14 cellular contexts compared by ENCODE assay signal in the genomic region with DNA sequence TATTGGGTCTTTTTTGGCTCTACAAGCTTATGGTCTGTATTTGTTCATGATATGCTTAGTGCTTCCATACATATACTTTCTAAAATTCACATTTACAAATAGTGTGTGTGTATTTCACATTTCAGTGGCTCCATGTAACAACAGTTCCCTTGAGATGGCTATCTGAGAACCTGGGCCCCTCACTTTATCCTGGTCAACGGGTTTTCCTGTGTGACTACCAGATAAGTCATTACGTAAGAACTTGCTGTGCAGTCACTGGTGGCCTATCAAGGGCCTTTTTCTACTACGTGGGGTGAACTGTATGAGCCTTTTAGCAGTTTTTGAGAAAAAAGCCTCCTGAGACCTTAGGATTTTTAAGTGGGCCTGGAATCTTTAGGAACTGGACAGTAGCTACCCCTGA. TPM values are rescaled to one million over a fixed set of nuclear protein-coding genes. Genes with fewer than 3 reads are reported as not detected.
A peak's percentile ranks its signal among the peaks of the same experiment; 100 is the strongest.
DNase-seq lines count a peak whose midpoint lies in the region; ATAC-seq and TF ChIP-seq lines count a peak whose summit lies in the region.
"Had no signal": no experiment of that assay in that cellular context is flagged by ENCODE, and none has a peak within 500 bp of the region (broad histone marks: within the 10 kb centered on the region; RNA-seq: fewer than 3 reads in every experiment).

No MANE protein-coding gene starts in this region.

- H2BK12ac ChIP-seq in trophoblast cell (ENCODE audit: low read length) = no peak overlapping the region

- H3K14ac ChIP-seq in trophoblast cell (ENCODE audit: low read length) = no peak overlapping the region

- 85% methylated on average over 3 of the region's 3 CpGs for WGBS in mammary epithelial cell (ENCODE audit: low coverage, missing lambda C conversion rate)
- WGBS in trophoblast cell (ENCODE audit: extremely low coverage, insufficient coverage, insufficient read length) = no CpG with 5 or more reads among the region's 3 CpGs

- no peak overlapping the region for H4K12ac ChIP-seq in trophoblast cell (ENCODE audit: low read depth, low read length)

- TF ChIP-seq CTCF in mammary epithelial cell (conservative IDR thresholded peaks at IDR 0.05 in 1 of 2, IDR thresholded peaks at IDR 0.05 in 1 of 2; ENCODE audit: extremely low read depth in 1 of 2, insufficient read depth in 1 of 2, low read depth in 1 of 2, low read length in 2 of 2) = no peak

- no peak for ATAC-seq in HG03097 (IDR thresholded peaks at IDR 0.05; ENCODE audit: low FRiP score, unreplicated experiment)
- no peak for ATAC-seq in HG03342 (IDR thresholded peaks at IDR 0.05; ENCODE audit: unreplicated experiment)
- ATAC-seq: psoas muscle had no signal

- H2AFZ ChIP-seq in mammary epithelial cell (ENCODE audit: low read depth, low read length) = no peak overlapping the region
- H2AFZ ChIP-seq in trophoblast cell (ENCODE audit: insufficient read depth, low read length, poor library complexity) = no peak overlapping the region

- H4K8ac ChIP-seq in trophoblast cell (ENCODE audit: low read depth, low read length) = no peak overlapping the region

- dilution Hi-C loops in mammary epithelial cell (cut with HindIII; ENCODE audit: low sequenced_read_pairs) = no loop called here

- H3K4me3 ChIP-seq in GM08714 (ENCODE audit: low read length) = peak overlapping the region; percentile 45; the same call in 1 of the 2 replicates
- no peak overlapping the region for H3K4me3 ChIP-seq in mammary epithelial cell (replicated peaks in 1 of 3; ENCODE audit: insufficient read depth in 1 of 3, low read depth in 2 of 3, low read length in 3 of 3)
- H3K4me3 ChIP-seq in trophoblast cell (ENCODE audit: low read depth, low read length) = no peak overlapping the region
- H3K4me3 ChIP-seq: Peyer's patch, psoas muscle had no signal

- no peak overlapping the region for H3K4me2 ChIP-seq in mammary epithelial cell (ENCODE audit: insufficient read depth, low read depth, low read length)
- peak overlapping the region; percentile 27 for H3K4me2 ChIP-seq in trophoblast cell (ENCODE audit: low read length)

- H3K9me3 ChIP-seq in mammary epithelial cell (replicated peaks; ENCODE audit: insufficient read depth, low read length) = no peaks in the 10 kb centered on the region
- H3K9me3 ChIP-seq in trophoblast cell (ENCODE audit: insufficient read depth, low read depth, low read length) = no peaks in the 10 kb centered on the region
- H3K9me3 ChIP-seq: Peyer's patch, psoas muscle had no signal

- DNase-seq in MV-4-11 (lab: John Stamatoyannopoulos, UW) = peak; percentile 53
- DNase-seq in mammary epithelial cell = peak; percentile 37
- peak in 1 of 2 donors; percentile 16 for DNase-seq in trophoblast cell
- no peak for DNase-seq in cerebellar nuclear complex (lab: John Stamatoyannopoulos, UW)
- no peak for DNase-seq in C1 segment of cervical spinal cord (lab: John Stamatoyannopoulos, UW)
- DNase-seq: activated T-cell treated with anti-CD3 and anti-CD28 coated beads for 4 hours, aorta, NCI-H2081 treated with DMSO at 0.1 percent for 48 hours, Peyer's patch, psoas muscle, substantia nigra had no signal

- no peak overlapping the region for H2BK5ac ChIP-seq in trophoblast cell (ENCODE audit: low read depth, low read length, poor library complexity)

- H4K91ac ChIP-seq in trophoblast cell (ENCODE audit: low read depth, low read length) = no peak overlapping the region

- H3K9ac ChIP-seq in mammary epithelial cell (ENCODE audit: insufficient read depth, low read length) = no peak overlapping the region
- no peak overlapping the region for H3K9ac ChIP-seq in trophoblast cell (ENCODE audit: low read length)

- H3K23ac ChIP-seq in trophoblast cell (ENCODE audit: low read length) = no peak overlapping the region

- H4K20me1 ChIP-seq in mammary epithelial cell (ENCODE audit: insufficient read depth, low read length) = no peaks in the 10 kb centered on the region

- no peak overlapping the region for H3K18ac ChIP-seq in trophoblast cell (ENCODE audit: low read length)

- BruUV-seq in mammary epithelial cell (replicated peaks; lab: Mats Ljungman, UMichigan) = no TSS peak

- H3K4me1 ChIP-seq in mammary epithelial cell (ENCODE audit: insufficient read depth, low read length) (peaks cover 22% of the 10 kb centered on the region), trophoblast cell (ENCODE audit: control insufficient read depth in 1 of 2, insufficient read depth in 2 of 2, low read length in 2 of 2) (peaks cover 3 to 11% of the 10 kb centered on the region in 2 experiments)
- H3K4me1 ChIP-seq: psoas muscle had no signal

- H2AK5ac ChIP-seq in trophoblast cell (ENCODE audit: low read length) = no peak overlapping the region

- no peaks in the 10 kb centered on the region for H3K36me3 ChIP-seq in mammary epithelial cell (ENCODE audit: insufficient read depth, low read length)
- H3K36me3 ChIP-seq in trophoblast cell (ENCODE audit: control insufficient read depth in 1 of 2, insufficient read depth in 2 of 2, low read length in 2 of 2) = no peaks in the 10 kb centered on the region
- H3K36me3 ChIP-seq: Peyer's patch had no signal

- no peaks in the 10 kb centered on the region for H3K27me3 ChIP-seq in mammary epithelial cell (ENCODE audit: insufficient read depth, low read length)
- H3K27me3 ChIP-seq in trophoblast cell (ENCODE audit: insufficient read depth, low read length) = no peaks in the 10 kb centered on the region
- H3K27me3 ChIP-seq: Peyer's patch had no signal

- in situ Hi-C loops in mammary epithelial cell (cut with MboI; ENCODE audit: low sequenced_read_pairs in 2 of 2) = no loop called here

- H3K79me2 ChIP-seq in mammary epithelial cell (ENCODE audit: insufficient read depth, low read length) = peaks cover 96% of the 10 kb centered on the region
- H3K79me2 ChIP-seq in trophoblast cell (ENCODE audit: control insufficient read depth, insufficient read depth, low read length, poor library complexity) = peaks cover 2% of the 10 kb centered on the region

- CTCF ChIA-PET in mammary epithelial cell (lab: Charles Lee; ENCODE audit: low non-redundant PET) = no interaction called here

- no peaks in the 10 kb centered on the region for H3K79me1 ChIP-seq in trophoblast cell (ENCODE audit: low read length)

- H3K4ac ChIP-seq in trophoblast cell (ENCODE audit: low read depth, low read length) = no peak overlapping the region

- H3K27ac ChIP-seq in mammary epithelial cell (ENCODE audit: insufficient read depth, low read depth, low read length) (no peak overlapping the region), trophoblast cell (ENCODE audit: low read depth, low read length) (no peak overlapping the region)
- H3K27ac ChIP-seq: psoas muscle had no signal

- no peak overlapping the region for H2BK120ac ChIP-seq in trophoblast cell (ENCODE audit: insufficient read depth, low read length, poor library complexity)

- intact Hi-C loops in mammary epithelial cell (cut with micrococcal nuclease) = no loop called here

RNA-seq across cellular contexts. Expression of gene SIPA1L1, which starts 41.1 kb away (rescaled TPM):
- 100 to 1,000 TPM in 1 of 2 donors, 10 to 100 TPM in 1; 68.1 to 101 TPM for total RNA-seq in mammary epithelial cell
- polyA plus RNA-seq in mammary epithelial cell = 27.3 TPM
- polyA minus RNA-seq in mammary epithelial cell = 77.4 TPM
- polyA plus RNA-seq in trophoblast cell (2013) = 46.7 TPM in 2 replicates

Comparison
In these comparisons a context has a peak if more than half of its experiments do, and no peak if none do; other contexts are left out.
1. DNase-seq: peak in MV-4-11 (single experiment) and mammary epithelial cell (single experiment); none in cerebellar nuclear complex (0 of 2) and C1 segment of cervical spinal cord (0 of 14).